ENCODE assay signal across 20 cellular contexts in genomic region chr3:153313307-153313945, GRCh38.
DNase-seq lines count a peak whose midpoint lies in the region; ATAC-seq and TF ChIP-seq lines count a peak whose summit lies in the region.
"Had no signal": no experiment of that assay in that cellular context is flagged by ENCODE, and none has a peak within 500 bp of the region (broad histone marks: within the 10 kb centered on the region; RNA-seq: fewer than 3 reads in every experiment).

No MANE protein-coding gene starts in this region.

- H3K9me3 Mint-ChIP-seq in HFFc6 = no peaks in the 10 kb centered on the region
- peaks cover 2% of the 10 kb centered on the region for H3K9me3 Mint-ChIP-seq in activated naive CD8-positive, alpha-beta T cell treated with anti-CD3 and anti-CD28 coated beads for 36 hours

- H4K12ac ChIP-seq in trophoblast cell (ENCODE audit: low read depth, low read length) = no peak overlapping the region

- H4K8ac ChIP-seq in trophoblast cell (ENCODE audit: low read depth, low read length) = no peak overlapping the region

- H3F3A ChIP-seq in SK-N-SH (replicated peaks; ENCODE audit: insufficient read depth) = peaks cover 5% of the 10 kb centered on the region

- H3K23ac ChIP-seq in trophoblast cell (ENCODE audit: low read length) = no peak overlapping the region

- TF ChIP-seq CTCF in HFFc6 (IDR thresholded peaks at IDR 0.05) (no peak), SK-N-SH (IDR thresholded peaks at IDR 0.05) (no peak), fibroblast of mammary gland (conservative IDR thresholded peaks at IDR 0.05; ENCODE audit: control insufficient read depth, insufficient read depth, low read depth, low read length) (no peak)

- H3K9me2 ChIP-seq in SK-N-SH = no peaks in the 10 kb centered on the region

- no peak overlapping the region for H3K14ac ChIP-seq in trophoblast cell (ENCODE audit: low read length)

- in situ Hi-C loops in ACHN (cut with HindIII; ENCODE audit: low pct_ligation_motif_present, low pct_unique_long_range_greater_than_20kb, low sequenced_read_pairs) = no loop called here

- H3K4me1 ChIP-seq in SK-N-SH (ENCODE audit: control insufficient read depth in 1 of 2, insufficient read depth in 2 of 2, low read depth in 1 of 2, low read length in 1 of 2) (no peaks in the 10 kb centered on the region), trophoblast cell (ENCODE audit: control insufficient read depth in 1 of 2, insufficient read depth in 2 of 2, low read length in 2 of 2) (no peaks in the 10 kb centered on the region)
- H3K4me1 ChIP-seq: esophagus muscularis mucosa, left lung had no signal

- H3K9ac ChIP-seq in SK-N-SH (peak overlapping the region; percentile 4; the same call in 1 of the 2 replicates), trophoblast cell (ENCODE audit: low read length) (no peak overlapping the region)

- peaks cover 22% of the 10 kb centered on the region for H3K4me1 Mint-ChIP-seq in HFFc6 (ENCODE audit: low read depth)
- peaks cover 6% of the 10 kb centered on the region for H3K4me1 Mint-ChIP-seq in activated naive CD8-positive, alpha-beta T cell treated with anti-CD3 and anti-CD28 coated beads for 36 hours
- H3K4me1 Mint-ChIP-seq: naive B cell had no signal

- H3K27ac Mint-ChIP-seq in HFFc6 = peak overlapping the region; percentile 34; the same call in 1 of the 2 replicates
- no peak overlapping the region for H3K27ac Mint-ChIP-seq in activated naive CD8-positive, alpha-beta T cell treated with anti-CD3 and anti-CD28 coated beads for 36 hours
- H3K27ac Mint-ChIP-seq: naive B cell had no signal

- H3K36me3 ChIP-seq in SK-N-SH (replicated peaks in 1 of 2; ENCODE audit: control insufficient read depth in 1 of 2, insufficient read depth in 2 of 2, low read length in 1 of 2) (no peaks in the 10 kb centered on the region), trophoblast cell (ENCODE audit: control insufficient read depth in 1 of 2, insufficient read depth in 2 of 2, low read length in 2 of 2) (no peaks in the 10 kb centered on the region)
- H3K36me3 ChIP-seq: esophagus muscularis mucosa, left lung had no signal

- no peak for TF ChIP-seq RAD21 in SK-N-SH (IDR thresholded peaks at IDR 0.05; ENCODE audit: low read length)

- no peak overlapping the region for H3K4ac ChIP-seq in trophoblast cell (ENCODE audit: low read depth, low read length)

- CTCF ChIA-PET in SK-N-SH (lab: Yijun Ruan, JAX) = no interaction called here

- H4K20me1 ChIP-seq in SK-N-SH (ENCODE audit: insufficient read depth) = no peaks in the 10 kb centered on the region

- peak overlapping the region; percentile 21 for H3K4me3 Mint-ChIP-seq in HFFc6
- H3K4me3 Mint-ChIP-seq in activated naive CD8-positive, alpha-beta T cell treated with anti-CD3 and anti-CD28 coated beads for 36 hours = no peak overlapping the region
- H3K4me3 Mint-ChIP-seq: naive B cell had no signal

- H4K91ac ChIP-seq in trophoblast cell (ENCODE audit: low read depth, low read length) = no peak overlapping the region

- no peak for ATAC-seq in HG03521 (IDR thresholded peaks at IDR 0.05; ENCODE audit: unreplicated experiment)
- ATAC-seq: left lung, Panc1 had no signal

- H2BK5ac ChIP-seq in trophoblast cell (ENCODE audit: low read depth, low read length, poor library complexity) = no peak overlapping the region

- POLR2A ChIA-PET in SK-N-SH (lab: Yijun Ruan, JAX) = no interaction called here

- peak overlapping the region; percentile 54 for H3K4me2 ChIP-seq in SK-N-SH
- H3K4me2 ChIP-seq in trophoblast cell (ENCODE audit: low read length) = no peak overlapping the region

- H3K79me1 ChIP-seq in trophoblast cell (ENCODE audit: low read length) = no peaks in the 10 kb centered on the region

- H2AFZ ChIP-seq in SK-N-SH (ENCODE audit: low read depth) (peak overlapping the region; percentile 52; the same call in 1 of the 2 replicates), trophoblast cell (ENCODE audit: insufficient read depth, low read length, poor library complexity) (no peak overlapping the region)

- H2BK12ac ChIP-seq in trophoblast cell (ENCODE audit: low read length) = no peak overlapping the region

- H3K27me3 ChIP-seq in SK-N-SH (ENCODE audit: insufficient read depth) = no peaks in the 10 kb centered on the region
- H3K27me3 ChIP-seq in trophoblast cell (ENCODE audit: insufficient read depth, low read length) = no peaks in the 10 kb centered on the region
- H3K27me3 ChIP-seq: esophagus muscularis mucosa, left lung had no signal

- no peak for DNase-seq in HFFc6
- DNase-seq in SK-N-SH = peak; percentile 12
- peak; percentile 22 for DNase-seq in fibroblast of mammary gland (ENCODE audit: low read depth)
- DNase-seq in trophoblast cell = peak in 1 of 2 donors; percentile 16
- DNase-seq in activated naive CD8-positive, alpha-beta T cell treated with anti-CD3 and anti-CD28 coated beads for 36 hours = no peak
- no peak for DNase-seq in ACHN
- DNase-seq: amygdala; C1 segment of cervical spinal cord; cortex of kidney; DMS53; GOT3; left lung; naive B cell; NCI-H2081; NCI-H774; stimulated activated CD4-positive, alpha-beta T cell treated with anti-CD3 and anti-CD28 coated beads, Interleukin-15, amount 100 ng/mL, for 24 hours; T-helper 1 cell had no signal

- 0 out of 4 replicates have a peak, but pooled peaks of 1 of the 2 experiments have one; percentile 24 for TF ChIP-seq EP300 in SK-N-SH (IDR thresholded peaks at IDR 0.05; ENCODE audit: borderline replicate concordance in 1 of 2, low read depth in 1 of 2, low read length in 1 of 2)

- H2AK5ac ChIP-seq in trophoblast cell (ENCODE audit: low read length) = no peak overlapping the region

- peak overlapping the region; percentile 50 to 64; a peak in 3 of 4 replicates for H3K27ac ChIP-seq in SK-N-SH (ENCODE audit: low read depth in 2 of 2, low read length in 1 of 2)
- H3K27ac ChIP-seq in trophoblast cell (ENCODE audit: low read depth, low read length) = peak overlapping the region; percentile 20
- H3K27ac ChIP-seq: esophagus muscularis mucosa, left lung had no signal

- no peak overlapping the region for H3K18ac ChIP-seq in trophoblast cell (ENCODE audit: low read length)

- H3K9me3 ChIP-seq in SK-N-SH (no peaks in the 10 kb centered on the region), trophoblast cell (ENCODE audit: insufficient read depth, low read depth, low read length) (no peaks in the 10 kb centered on the region)
- H3K9me3 ChIP-seq: esophagus muscularis mucosa had no signal

- H2BK120ac ChIP-seq in trophoblast cell (ENCODE audit: insufficient read depth, low read length, poor library complexity) = no peak overlapping the region

- WGBS in SK-N-SH (ENCODE audit: low lambda C conversion rate) = 8% methylated on average over 1 of the region's 1 CpG
- WGBS in trophoblast cell (ENCODE audit: extremely low coverage, insufficient coverage, insufficient read length) = no CpG with 5 or more reads among the region's 1 CpG

- no peaks in the 10 kb centered on the region for H3K36me3 Mint-ChIP-seq in HFFc6 (ENCODE audit: low read depth)
- H3K36me3 Mint-ChIP-seq in activated naive CD8-positive, alpha-beta T cell treated with anti-CD3 and anti-CD28 coated beads for 36 hours = no peaks in the 10 kb centered on the region
- H3K36me3 Mint-ChIP-seq: naive B cell had no signal

- H3K27me3 Mint-ChIP-seq in HFFc6 (ENCODE audit: insufficient read depth) = 0 out of 2 replicates have a peak, but pooled peaks cover 2% of the 10 kb centered on the region
- H3K27me3 Mint-ChIP-seq in activated naive CD8-positive, alpha-beta T cell treated with anti-CD3 and anti-CD28 coated beads for 36 hours = no peaks in the 10 kb centered on the region

- H3K4me3 ChIP-seq in SK-N-SH (ENCODE audit: low read depth in 2 of 2, low read length in 1 of 2) (peak overlapping the region; percentile 15 to 23; a peak in 2 of 4 replicates), fibroblast of mammary gland (ENCODE audit: control insufficient read depth, low read depth, low read length) (no peak overlapping the region), trophoblast cell (ENCODE audit: low read depth, low read length) (no peak overlapping the region)
- H3K4me3 ChIP-seq: esophagus muscularis mucosa, left lung had no signal

- H3K79me2 ChIP-seq in SK-N-SH (ENCODE audit: insufficient read depth) (no peaks in the 10 kb centered on the region), trophoblast cell (ENCODE audit: control insufficient read depth, insufficient read depth, low read length, poor library complexity) (no peaks in the 10 kb centered on the region)

TF ChIP-seq in SK-N-SH, 30 proteins besides CTCF, POLR2A, EP300 and RAD21:
- peak; percentile 38 for TF ChIP-seq PBX3 (IDR thresholded peaks at IDR 0.05)
- no peak for TF ChIP-seq EZH2phosphoT487 (IDR thresholded peaks at IDR 0.05; ENCODE audit: borderline replicate concordance, low read depth)
- TF ChIP-seq TCF12 (IDR thresholded peaks at IDR 0.05) = peak; percentile 84
TF ChIP-seq in SK-N-SH: peak in this region for 2.

Comparison
In these comparisons a context has a peak if more than half of its experiments do, and no peak if none do; other contexts are left out.
1. DNase-seq: peak in SK-N-SH (single experiment) and fibroblast of mammary gland (single experiment); none in HFFc6 (single experiment), activated naive CD8-positive, alpha-beta T cell treated with anti-CD3 and anti-CD28 coated beads for 36 hours (single experiment) and ACHN (single experiment).
2. H3K4me3 ChIP-seq: peak in SK-N-SH (2 of 2); none in fibroblast of mammary gland (single experiment) and trophoblast cell (single experiment).